In the genomic region with DNA sequence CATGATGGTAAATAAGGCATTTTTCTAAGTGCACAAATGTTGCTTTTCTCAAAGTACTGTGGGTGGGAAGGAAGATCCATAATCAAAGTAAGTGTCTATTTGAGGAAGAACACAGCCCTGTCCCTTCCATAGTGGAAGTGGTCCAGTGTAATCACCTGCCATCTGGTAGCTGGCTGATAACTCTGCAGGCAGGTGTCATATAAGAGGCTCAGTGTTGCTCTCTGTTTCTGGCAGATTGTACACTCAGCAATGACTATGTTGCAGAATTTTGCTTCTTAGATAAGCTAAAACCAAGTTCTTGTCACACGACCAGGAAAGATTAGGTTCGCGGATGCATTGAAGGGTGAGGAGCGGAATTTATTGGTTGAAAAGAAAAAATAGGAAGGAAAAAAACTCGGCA, we compare ENCODE assay signal across 1 cellular context.
TF ChIP-seq lines count a peak whose summit lies in the region.

No MANE protein-coding gene starts in this region.

TF ChIP-seq in K562, 482 proteins besides CTCF, POLR2A, EP300 and RAD21 (continued from another document and continues in another):
- TF ChIP-seq, protein P1, sequence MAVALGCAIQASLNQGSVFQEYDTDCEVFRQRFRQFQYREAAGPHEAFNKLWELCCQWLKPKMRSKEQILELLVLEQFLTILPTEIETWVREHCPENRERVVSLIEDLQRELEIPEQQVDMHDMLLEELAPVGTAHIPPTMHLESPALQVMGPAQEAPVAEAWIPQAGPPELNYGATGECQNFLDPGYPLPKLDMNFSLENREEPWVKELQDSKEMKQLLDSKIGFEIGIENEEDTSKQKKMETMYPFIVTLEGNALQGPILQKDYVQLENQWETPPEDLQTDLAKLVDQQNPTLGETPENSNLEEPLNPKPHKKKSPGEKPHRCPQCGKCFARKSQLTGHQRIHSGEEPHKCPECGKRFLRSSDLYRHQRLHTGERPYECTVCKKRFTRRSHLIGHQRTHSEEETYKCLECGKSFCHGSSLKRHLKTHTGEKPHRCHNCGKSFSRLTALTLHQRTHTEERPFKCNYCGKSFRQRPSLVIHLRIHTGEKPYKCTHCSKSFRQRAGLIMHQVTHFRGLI (CRISPR knock-in tag; IDR thresholded peaks at IDR 0.05): no peak
- TF ChIP-seq ZNF445 (CRISPR knock-in tag; IDR thresholded peaks at IDR 0.05; ENCODE audit: low read depth): no peak
- no peak for TF ChIP-seq TFAM (CRISPR knock-in tag; conservative IDR thresholded peaks at IDR 0.05)
- TF ChIP-seq, protein P2, sequence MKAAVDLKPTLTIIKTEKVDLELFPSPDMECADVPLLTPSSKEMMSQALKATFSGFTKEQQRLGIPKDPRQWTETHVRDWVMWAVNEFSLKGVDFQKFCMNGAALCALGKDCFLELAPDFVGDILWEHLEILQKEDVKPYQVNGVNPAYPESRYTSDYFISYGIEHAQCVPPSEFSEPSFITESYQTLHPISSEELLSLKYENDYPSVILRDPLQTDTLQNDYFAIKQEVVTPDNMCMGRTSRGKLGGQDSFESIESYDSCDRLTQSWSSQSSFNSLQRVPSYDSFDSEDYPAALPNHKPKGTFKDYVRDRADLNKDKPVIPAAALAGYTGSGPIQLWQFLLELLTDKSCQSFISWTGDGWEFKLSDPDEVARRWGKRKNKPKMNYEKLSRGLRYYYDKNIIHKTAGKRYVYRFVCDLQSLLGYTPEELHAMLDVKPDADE (conservative IDR thresholded peaks at IDR 0.05; ENCODE audit: control insufficient read depth, low read depth, low read length): no peak; the same call in 1 of the 2 replicates
- no peak for TF ChIP-seq ZKSCAN3 (CRISPR knock-in tag; IDR thresholded peaks at IDR 0.05)
- peak; percentile 86 for TF ChIP-seq ZNF644 (tag; IDR thresholded peaks at IDR 0.05; ENCODE audit: low read depth)
- TF ChIP-seq, protein P3, sequence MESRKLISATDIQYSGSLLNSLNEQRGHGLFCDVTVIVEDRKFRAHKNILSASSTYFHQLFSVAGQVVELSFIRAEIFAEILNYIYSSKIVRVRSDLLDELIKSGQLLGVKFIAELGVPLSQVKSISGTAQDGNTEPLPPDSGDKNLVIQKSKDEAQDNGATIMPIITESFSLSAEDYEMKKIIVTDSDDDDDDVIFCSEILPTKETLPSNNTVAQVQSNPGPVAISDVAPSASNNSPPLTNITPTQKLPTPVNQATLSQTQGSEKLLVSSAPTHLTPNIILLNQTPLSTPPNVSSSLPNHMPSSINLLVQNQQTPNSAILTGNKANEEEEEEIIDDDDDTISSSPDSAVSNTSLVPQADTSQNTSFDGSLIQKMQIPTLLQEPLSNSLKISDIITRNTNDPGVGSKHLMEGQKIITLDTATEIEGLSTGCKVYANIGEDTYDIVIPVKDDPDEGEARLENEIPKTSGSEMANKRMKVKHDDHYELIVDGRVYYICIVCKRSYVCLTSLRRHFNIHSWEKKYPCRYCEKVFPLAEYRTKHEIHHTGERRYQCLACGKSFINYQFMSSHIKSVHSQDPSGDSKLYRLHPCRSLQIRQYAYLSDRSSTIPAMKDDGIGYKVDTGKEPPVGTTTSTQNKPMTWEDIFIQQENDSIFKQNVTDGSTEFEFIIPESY (CRISPR knock-in tag; IDR thresholded peaks at IDR 0.05): no peak
- TF ChIP-seq, protein P4, sequence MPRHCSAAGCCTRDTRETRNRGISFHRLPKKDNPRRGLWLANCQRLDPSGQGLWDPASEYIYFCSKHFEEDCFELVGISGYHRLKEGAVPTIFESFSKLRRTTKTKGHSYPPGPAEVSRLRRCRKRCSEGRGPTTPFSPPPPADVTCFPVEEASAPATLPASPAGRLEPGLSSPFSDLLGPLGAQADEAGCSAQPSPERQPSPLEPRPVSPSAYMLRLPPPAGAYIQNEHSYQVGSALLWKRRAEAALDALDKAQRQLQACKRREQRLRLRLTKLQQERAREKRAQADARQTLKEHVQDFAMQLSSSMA (CRISPR knock-in tag; IDR thresholded peaks at IDR 0.05): no peak
- no peak for TF ChIP-seq SUPT5H (IDR thresholded peaks at IDR 0.05)
- TF ChIP-seq, protein P5, sequence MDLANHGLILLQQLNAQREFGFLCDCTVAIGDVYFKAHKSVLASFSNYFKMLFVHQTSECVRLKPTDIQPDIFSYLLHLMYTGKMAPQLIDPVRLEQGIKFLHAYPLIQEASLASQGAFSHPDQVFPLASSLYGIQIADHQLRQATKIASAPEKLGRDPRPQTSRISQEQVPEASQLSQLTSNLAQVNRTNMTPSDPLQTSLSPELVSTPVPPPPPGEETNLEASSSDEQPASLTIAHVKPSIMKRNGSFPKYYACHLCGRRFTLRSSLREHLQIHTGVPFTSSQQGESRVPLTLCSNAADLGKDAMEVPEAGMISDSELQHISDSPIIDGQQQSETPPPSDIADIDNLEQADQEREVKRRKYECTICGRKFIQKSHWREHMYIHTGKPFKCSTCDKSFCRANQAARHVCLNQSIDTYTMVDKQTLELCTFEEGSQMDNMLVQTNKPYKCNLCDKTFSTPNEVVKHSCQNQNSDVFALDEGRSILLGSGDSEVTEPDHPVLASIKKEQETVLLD (IDR thresholded peaks at IDR 0.05): no peak
- TF ChIP-seq POLR2H (tag; IDR thresholded peaks at IDR 0.05; ENCODE audit: low read depth): no peak
- no peak for TF ChIP-seq ZFP1 (CRISPR knock-in tag; IDR thresholded peaks at IDR 0.05)
- no peak for TF ChIP-seq ZNF695 (CRISPR knock-in tag; IDR thresholded peaks at IDR 0.05)
- TF ChIP-seq ZNF217 (CRISPR knock-in tag; IDR thresholded peaks at IDR 0.05): no peak
- TF ChIP-seq ZNF830 (CRISPR knock-in tag; IDR thresholded peaks at IDR 0.05): no peak
- TF ChIP-seq HOXB6 (CRISPR knock-in tag; IDR thresholded peaks at IDR 0.05; ENCODE audit: borderline replicate concordance): no peak
- no peak for TF ChIP-seq PCBP1 (IDR thresholded peaks at IDR 0.05; ENCODE audit: low read depth, low read length, poor library complexity, severe bottlenecking)
- no peak for TF ChIP-seq RFX7 (CRISPR knock-in tag; IDR thresholded peaks at IDR 0.05)
- TF ChIP-seq, protein P6, sequence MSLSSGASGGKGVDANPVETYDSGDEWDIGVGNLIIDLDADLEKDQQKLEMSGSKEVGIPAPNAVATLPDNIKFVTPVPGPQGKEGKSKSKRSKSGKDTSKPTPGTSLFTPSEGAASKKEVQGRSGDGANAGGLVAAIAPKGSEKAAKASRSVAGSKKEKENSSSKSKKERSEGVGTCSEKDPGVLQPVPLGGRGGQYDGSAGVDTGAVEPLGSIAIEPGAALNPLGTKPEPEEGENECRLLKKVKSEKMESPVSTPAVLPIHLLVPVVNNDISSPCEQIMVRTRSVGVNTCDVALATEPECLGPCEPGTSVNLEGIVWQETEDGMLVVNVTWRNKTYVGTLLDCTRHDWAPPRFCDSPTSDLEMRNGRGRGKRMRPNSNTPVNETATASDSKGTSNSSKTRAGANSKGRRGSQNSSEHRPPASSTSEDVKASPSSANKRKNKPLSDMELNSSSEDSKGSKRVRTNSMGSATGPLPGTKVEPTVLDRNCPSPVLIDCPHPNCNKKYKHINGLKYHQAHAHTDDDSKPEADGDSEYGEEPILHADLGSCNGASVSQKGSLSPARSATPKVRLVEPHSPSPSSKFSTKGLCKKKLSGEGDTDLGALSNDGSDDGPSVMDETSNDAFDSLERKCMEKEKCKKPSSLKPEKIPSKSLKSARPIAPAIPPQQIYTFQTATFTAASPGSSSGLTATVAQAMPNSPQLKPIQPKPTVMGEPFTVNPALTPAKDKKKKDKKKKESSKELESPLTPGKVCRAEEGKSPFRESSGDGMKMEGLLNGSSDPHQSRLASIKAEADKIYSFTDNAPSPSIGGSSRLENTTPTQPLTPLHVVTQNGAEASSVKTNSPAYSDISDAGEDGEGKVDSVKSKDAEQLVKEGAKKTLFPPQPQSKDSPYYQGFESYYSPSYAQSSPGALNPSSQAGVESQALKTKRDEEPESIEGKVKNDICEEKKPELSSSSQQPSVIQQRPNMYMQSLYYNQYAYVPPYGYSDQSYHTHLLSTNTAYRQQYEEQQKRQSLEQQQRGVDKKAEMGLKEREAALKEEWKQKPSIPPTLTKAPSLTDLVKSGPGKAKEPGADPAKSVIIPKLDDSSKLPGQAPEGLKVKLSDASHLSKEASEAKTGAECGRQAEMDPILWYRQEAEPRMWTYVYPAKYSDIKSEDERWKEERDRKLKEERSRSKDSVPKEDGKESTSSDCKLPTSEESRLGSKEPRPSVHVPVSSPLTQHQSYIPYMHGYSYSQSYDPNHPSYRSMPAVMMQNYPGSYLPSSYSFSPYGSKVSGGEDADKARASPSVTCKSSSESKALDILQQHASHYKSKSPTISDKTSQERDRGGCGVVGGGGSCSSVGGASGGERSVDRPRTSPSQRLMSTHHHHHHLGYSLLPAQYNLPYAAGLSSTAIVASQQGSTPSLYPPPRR (CRISPR knock-in tag; IDR thresholded peaks at IDR 0.05; ENCODE audit: borderline replicate concordance): no peak
- TF ChIP-seq ZFP30 (CRISPR knock-in tag; IDR thresholded peaks at IDR 0.05; ENCODE audit: borderline replicate concordance): no peak
- no peak for TF ChIP-seq ZNF239 (CRISPR knock-in tag; IDR thresholded peaks at IDR 0.05)
- TF ChIP-seq TRIM24 (IDR thresholded peaks at IDR 0.05): peak; percentile 96 to 97
- TF ChIP-seq, protein P7, sequence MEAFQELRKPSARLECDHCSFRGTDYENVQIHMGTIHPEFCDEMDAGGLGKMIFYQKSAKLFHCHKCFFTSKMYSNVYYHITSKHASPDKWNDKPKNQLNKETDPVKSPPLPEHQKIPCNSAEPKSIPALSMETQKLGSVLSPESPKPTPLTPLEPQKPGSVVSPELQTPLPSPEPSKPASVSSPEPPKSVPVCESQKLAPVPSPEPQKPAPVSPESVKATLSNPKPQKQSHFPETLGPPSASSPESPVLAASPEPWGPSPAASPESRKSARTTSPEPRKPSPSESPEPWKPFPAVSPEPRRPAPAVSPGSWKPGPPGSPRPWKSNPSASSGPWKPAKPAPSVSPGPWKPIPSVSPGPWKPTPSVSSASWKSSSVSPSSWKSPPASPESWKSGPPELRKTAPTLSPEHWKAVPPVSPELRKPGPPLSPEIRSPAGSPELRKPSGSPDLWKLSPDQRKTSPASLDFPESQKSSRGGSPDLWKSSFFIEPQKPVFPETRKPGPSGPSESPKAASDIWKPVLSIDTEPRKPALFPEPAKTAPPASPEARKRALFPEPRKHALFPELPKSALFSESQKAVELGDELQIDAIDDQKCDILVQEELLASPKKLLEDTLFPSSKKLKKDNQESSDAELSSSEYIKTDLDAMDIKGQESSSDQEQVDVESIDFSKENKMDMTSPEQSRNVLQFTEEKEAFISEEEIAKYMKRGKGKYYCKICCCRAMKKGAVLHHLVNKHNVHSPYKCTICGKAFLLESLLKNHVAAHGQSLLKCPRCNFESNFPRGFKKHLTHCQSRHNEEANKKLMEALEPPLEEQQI (IDR thresholded peaks at IDR 0.05): peak; percentile 65; the same call in 1 of the 2 replicates
- peak; percentile 68; the same call in 1 of the 2 replicates for TF ChIP-seq TARDBP (IDR thresholded peaks at IDR 0.05)
- no peak for TF ChIP-seq SP1 (CRISPR knock-in tag; IDR thresholded peaks at IDR 0.05)
- TF ChIP-seq KLF13 (tag; IDR thresholded peaks at IDR 0.05; ENCODE audit: borderline replicate concordance, low read depth): no peak
- no peak for TF ChIP-seq ZFPM2 (CRISPR knock-in tag; IDR thresholded peaks at IDR 0.05)
- peak; percentile 68; the same call in 1 of the 2 replicates for TF ChIP-seq CREB1 (IDR thresholded peaks at IDR 0.05)
- no peak for TF ChIP-seq CREB1 (CRISPR knock-in tag; IDR thresholded peaks at IDR 0.05)
- no peak for TF ChIP-seq NFRKB (IDR thresholded peaks at IDR 0.05; ENCODE audit: low read depth)
- no peak for TF ChIP-seq FOXJ2 (tag; IDR thresholded peaks at IDR 0.05)
- TF ChIP-seq, protein P8, sequence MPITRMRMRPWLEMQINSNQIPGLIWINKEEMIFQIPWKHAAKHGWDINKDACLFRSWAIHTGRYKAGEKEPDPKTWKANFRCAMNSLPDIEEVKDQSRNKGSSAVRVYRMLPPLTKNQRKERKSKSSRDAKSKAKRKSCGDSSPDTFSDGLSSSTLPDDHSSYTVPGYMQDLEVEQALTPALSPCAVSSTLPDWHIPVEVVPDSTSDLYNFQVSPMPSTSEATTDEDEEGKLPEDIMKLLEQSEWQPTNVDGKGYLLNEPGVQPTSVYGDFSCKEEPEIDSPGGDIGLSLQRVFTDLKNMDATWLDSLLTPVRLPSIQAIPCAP (CRISPR knock-in tag; IDR thresholded peaks at IDR 0.05; ENCODE audit: borderline replicate concordance): no peak
- no peak for TF ChIP-seq CHCHD3 (CRISPR knock-in tag; IDR thresholded peaks at IDR 0.05)
- TF ChIP-seq, protein P9, sequence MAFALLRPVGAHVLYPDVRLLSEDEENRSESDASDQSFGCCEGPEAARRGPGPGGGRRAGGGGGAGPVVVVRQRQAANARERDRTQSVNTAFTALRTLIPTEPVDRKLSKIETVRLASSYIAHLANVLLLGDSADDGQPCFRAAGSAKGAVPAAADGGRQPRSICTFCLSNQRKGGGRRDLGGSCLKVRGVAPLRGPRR (CRISPR knock-in tag; IDR thresholded peaks at IDR 0.05): no peak
- TF ChIP-seq ZNF408 (CRISPR knock-in tag; IDR thresholded peaks at IDR 0.05; ENCODE audit: low read depth): no peak
- TF ChIP-seq, protein P10, sequence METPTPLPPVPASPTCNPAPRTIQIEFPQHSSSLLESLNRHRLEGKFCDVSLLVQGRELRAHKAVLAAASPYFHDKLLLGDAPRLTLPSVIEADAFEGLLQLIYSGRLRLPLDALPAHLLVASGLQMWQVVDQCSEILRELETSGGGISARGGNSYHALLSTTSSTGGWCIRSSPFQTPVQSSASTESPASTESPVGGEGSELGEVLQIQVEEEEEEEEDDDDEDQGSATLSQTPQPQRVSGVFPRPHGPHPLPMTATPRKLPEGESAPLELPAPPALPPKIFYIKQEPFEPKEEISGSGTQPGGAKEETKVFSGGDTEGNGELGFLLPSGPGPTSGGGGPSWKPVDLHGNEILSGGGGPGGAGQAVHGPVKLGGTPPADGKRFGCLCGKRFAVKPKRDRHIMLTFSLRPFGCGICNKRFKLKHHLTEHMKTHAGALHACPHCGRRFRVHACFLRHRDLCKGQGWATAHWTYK (CRISPR knock-in tag; IDR thresholded peaks at IDR 0.05): 0 out of 2 replicates have a peak, but pooled peaks have one; percentile 33
- TF ChIP-seq TRIM28 (IDR thresholded peaks at IDR 0.05): no peak
- no peak for TF ChIP-seq TAF15 (IDR thresholded peaks at IDR 0.05; ENCODE audit: low read depth, low read length)
- TF ChIP-seq CTBP1 (IDR thresholded peaks at IDR 0.05; ENCODE audit: borderline replicate concordance): peak; percentile 90
- TF ChIP-seq, protein P11, sequence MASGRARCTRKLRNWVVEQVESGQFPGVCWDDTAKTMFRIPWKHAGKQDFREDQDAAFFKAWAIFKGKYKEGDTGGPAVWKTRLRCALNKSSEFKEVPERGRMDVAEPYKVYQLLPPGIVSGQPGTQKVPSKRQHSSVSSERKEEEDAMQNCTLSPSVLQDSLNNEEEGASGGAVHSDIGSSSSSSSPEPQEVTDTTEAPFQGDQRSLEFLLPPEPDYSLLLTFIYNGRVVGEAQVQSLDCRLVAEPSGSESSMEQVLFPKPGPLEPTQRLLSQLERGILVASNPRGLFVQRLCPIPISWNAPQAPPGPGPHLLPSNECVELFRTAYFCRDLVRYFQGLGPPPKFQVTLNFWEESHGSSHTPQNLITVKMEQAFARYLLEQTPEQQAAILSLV (tag; IDR thresholded peaks at IDR 0.05): no peak
- no peak for TF ChIP-seq GABPB2 (CRISPR knock-in tag; conservative IDR thresholded peaks at IDR 0.05)
- peak; percentile 96 for TF ChIP-seq KLF16 (IDR thresholded peaks at IDR 0.05)
- no peak for TF ChIP-seq WHSC1 (IDR thresholded peaks at IDR 0.05; ENCODE audit: low read length)
- TF ChIP-seq ZEB2 (IDR thresholded peaks at IDR 0.05): peak; percentile 83
- TF ChIP-seq ZBED1 (IDR thresholded peaks at IDR 0.05): peak; percentile 85; the same call in 1 of the 2 replicates
- TF ChIP-seq SMC3 (conservative IDR thresholded peaks at IDR 0.05; ENCODE audit: insufficient read depth, low read depth, low read length): no peak
